Comparison of ENCODE assay signal across 1 cellular context in genomic region chr17:48998557-48999440, GRCh38.
TF ChIP-seq lines count a peak whose summit lies in the region.

No MANE protein-coding gene starts in this region.

TF ChIP-seq in HepG2, 621 proteins besides CTCF, POLR2A, EP300 and RAD21 (continues in another document):
- TF ChIP-seq AGO2 (optimal IDR thresholded peaks at IDR 0.05; ENCODE audit: low read depth, low read length) (peak; percentile 4), SAP130 (CRISPR knock-in tag; IDR thresholded peaks at IDR 0.05; ENCODE audit: low read depth) (peak; percentile 61), KLF6 (CRISPR knock-in tag; IDR thresholded peaks at IDR 0.05) (no peak), ZFP82 (CRISPR knock-in tag; IDR thresholded peaks at IDR 0.05; ENCODE audit: borderline replicate concordance) (peak; percentile 13; the same call in 1 of the 2 replicates), ZBTB40 (IDR thresholded peaks at IDR 0.05) (no peak), ZBTB40 (CRISPR knock-in tag; IDR thresholded peaks at IDR 0.05) (0 out of 2 replicates have a peak, but pooled peaks have one; percentile 20), PRPF4 (IDR thresholded peaks at IDR 0.05; ENCODE audit: low read depth, low read length, poor library complexity, severe bottlenecking) (peak; percentile 97), ZNF878 (CRISPR knock-in tag; IDR thresholded peaks at IDR 0.05) (peak; percentile 39; the same call in 1 of the 2 replicates), NCOA1 (CRISPR knock-in tag; IDR thresholded peaks at IDR 0.05) (no peak), TMF1 (CRISPR knock-in tag; IDR thresholded peaks at IDR 0.05; ENCODE audit: low read depth) (no peak; the same call in 1 of the 2 replicates), GPN1 (CRISPR knock-in tag; IDR thresholded peaks at IDR 0.05; ENCODE audit: borderline replicate concordance) (no peak), GATAD2A (CRISPR knock-in tag; IDR thresholded peaks at IDR 0.05) (peak; percentile 69), KAT8 (CRISPR knock-in tag; IDR thresholded peaks at IDR 0.05) (0 out of 2 replicates have a peak, but pooled peaks have one; percentile 32), XBP1 (CRISPR knock-in tag; IDR thresholded peaks at IDR 0.05) (no peak), ATF4 (CRISPR knock-in tag; IDR thresholded peaks at IDR 0.05) (0 out of 4 replicates have a peak, but pooled peaks of 1 of the 2 experiments have one; percentile 19), ZNF292 (CRISPR knock-in tag; IDR thresholded peaks at IDR 0.05; ENCODE audit: borderline replicate concordance, low read depth) (no peak), ZHX1 (CRISPR knock-in tag; IDR thresholded peaks at IDR 0.05; ENCODE audit: low read depth) (no peak), BCLAF1 (IDR thresholded peaks at IDR 0.05) (no peak), SNAPC4 (CRISPR knock-in tag; IDR thresholded peaks at IDR 0.05) (peak; percentile 20; the same call in 1 of the 2 replicates), ZFY (CRISPR knock-in tag; IDR thresholded peaks at IDR 0.05) (no peak), MAZ (IDR thresholded peaks at IDR 0.05; ENCODE audit: borderline replicate concordance, low read depth, low read length) (no peak), MAZ (CRISPR knock-in tag; IDR thresholded peaks at IDR 0.05; ENCODE audit: low read depth) (0 out of 2 replicates have a peak, but pooled peaks have one; percentile 11), PATZ1 (CRISPR knock-in tag; IDR thresholded peaks at IDR 0.05) (peak; percentile 99), DBP (CRISPR knock-in tag; IDR thresholded peaks at IDR 0.05; ENCODE audit: not compliant biosample characterization) (no peak), ZNF33B (CRISPR knock-in tag; IDR thresholded peaks at IDR 0.05) (peak; percentile 36; the same call in 1 of the 2 replicates), SIN3A (IDR thresholded peaks at IDR 0.05; ENCODE audit: borderline replicate concordance, low read depth, low read length) (0 out of 2 replicates have a peak, but pooled peaks have one; percentile 55), ZBTB25 (CRISPR knock-in tag; IDR thresholded peaks at IDR 0.05) (peak; percentile 13; the same call in 1 of the 2 replicates), ZNF430 (CRISPR knock-in tag; IDR thresholded peaks at IDR 0.05) (0 out of 2 replicates have a peak, but pooled peaks have one; percentile 23), XRCC5 (optimal IDR thresholded peaks at IDR 0.05; ENCODE audit: low read length) (no peak)
